Comparison of ENCODE assay signal across 8 cellular contexts in the genomic region with DNA sequence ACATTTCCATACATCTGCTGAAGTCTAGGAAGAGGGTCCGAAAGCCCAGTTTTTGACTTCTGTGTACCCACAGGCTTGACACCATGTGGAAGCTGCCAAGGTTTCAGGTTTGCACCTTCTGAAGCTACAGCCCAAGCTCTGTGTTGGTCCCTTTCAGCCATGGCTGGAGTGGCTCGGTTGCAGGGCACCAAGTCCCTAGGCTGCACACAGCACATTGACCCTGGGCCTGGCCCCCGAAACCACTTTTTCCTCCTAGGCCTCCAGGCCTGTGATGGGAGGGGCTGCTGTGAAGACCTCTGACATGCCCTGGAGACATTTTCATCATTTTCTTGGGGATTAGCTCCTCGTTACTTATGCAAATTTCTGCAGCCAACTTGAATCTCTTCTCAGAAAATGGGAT. TPM values are rescaled to one million over a fixed set of nuclear protein-coding genes. Genes with fewer than 3 reads are reported as not detected.
"Had no signal": no experiment of that assay in that cellular context is flagged by ENCODE, and none has a peak within 500 bp of the region (broad histone marks: within the 10 kb centered on the region; RNA-seq: fewer than 3 reads in every experiment).

No MANE protein-coding gene starts in this region.

- H3K27ac ChIP-seq: GM23248, HL-60 had no signal

- H3K4me1 ChIP-seq: HAP-1 had no signal

- H3K27ac Mint-ChIP-seq: IgD-negative memory B cell had no signal

- DNase-seq: GM23248, GOT3, H7 had no signal

- H3K27me3 Mint-ChIP-seq: IgD-negative memory B cell had no signal

- H3K36me3 ChIP-seq: HAP-1 had no signal

- H3K4me3 ChIP-seq: GM23248, HAP-1 had no signal

- H2AFZ ChIP-seq: GM23248 had no signal

- H3K9ac ChIP-seq: GM23248 had no signal

- H3K36me3 Mint-ChIP-seq: IgD-negative memory B cell had no signal

- H3K4me3 Mint-ChIP-seq: IgD-negative memory B cell had no signal

RNA-seq across cellular contexts. Expression of a gene that starts 55.7 kb away (rescaled TPM):
- total RNA-seq: GM23248, HepG2, HT1080 had no signal
- polyA plus RNA-seq: GM23248, HepG2 had no signal
